Comparison of ENCODE assay signal across 14 cellular contexts in the genomic region with DNA sequence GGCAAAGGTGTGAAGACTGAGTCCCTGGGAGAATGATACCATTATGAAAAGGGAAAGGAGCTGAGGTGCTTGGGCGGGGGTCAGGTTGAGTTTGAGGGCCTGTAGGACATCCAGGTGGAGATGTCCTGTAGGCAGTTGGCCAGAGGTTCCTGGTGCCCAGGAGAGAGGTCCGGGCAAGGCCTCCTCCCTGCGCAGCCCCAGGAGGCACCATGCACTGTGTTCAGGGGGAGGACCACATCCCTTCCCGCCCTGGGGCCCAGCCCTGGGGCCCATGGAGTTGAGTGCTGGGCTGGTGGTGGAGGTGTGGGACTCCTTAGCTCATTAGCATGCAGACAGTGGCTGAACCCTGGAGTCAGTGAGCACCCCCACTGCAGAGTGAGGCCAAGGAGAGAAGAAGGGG. TPM values are rescaled to one million over a fixed set of nuclear protein-coding genes. Genes with fewer than 3 reads are reported as not detected.
A peak's percentile ranks its signal among the peaks of the same experiment; 100 is the strongest.
DNase-seq lines count a peak whose midpoint lies in the region; ATAC-seq and TF ChIP-seq lines count a peak whose summit lies in the region.
"Had no signal": no experiment of that assay in that cellular context is flagged by ENCODE, and none has a peak within 500 bp of the region (broad histone marks: within the 10 kb centered on the region; RNA-seq: fewer than 3 reads in every experiment).

No MANE protein-coding gene starts in this region.

- H3K27me3 Mint-ChIP-seq in naive thymus-derived CD8-positive, alpha-beta T cell = peaks cover 1 to 17% (median 9%) of the 10 kb centered on the region in 5 donors

- WGBS in IMR-90 (ENCODE audit: extremely low coverage in 2 of 2, insufficient read length in 1 of 2), 2 experiments = 100% methylated on average over 1 of the region's 4 CpGs; no CpG with 5 or more reads in 1 of the 2 experiments
- WGBS in spleen, 5 donors = 80 to 94% (median 87%) methylated on average over 3 to 4 of the region's 4 CpGs

- no peak overlapping the region for H3K56ac ChIP-seq in IMR-90 (ENCODE audit: extremely low read depth, insufficient read depth, low read length)

- H3K9ac ChIP-seq in IMR-90 (ENCODE audit: low read depth, low read length) = no peak overlapping the region

- H3K27me3 ChIP-seq in IMR-90 (ENCODE audit: control insufficient read depth, insufficient read depth, low read length) = peaks cover 4% of the 10 kb centered on the region; the same call in 1 of the 2 replicates
- peaks cover 2% of the 10 kb centered on the region for H3K27me3 ChIP-seq in lower lobe of right lung (ENCODE audit: low read depth)
- H3K27me3 ChIP-seq in spleen (replicated peaks in 1 of 7) = peaks cover 0 to 23% (median 0%) of the 10 kb centered on the region in 7 donors

- no peak overlapping the region for H3K4me3 Mint-ChIP-seq in naive thymus-derived CD8-positive, alpha-beta T cell
- H3K4me3 Mint-ChIP-seq: IgD-negative memory B cell had no signal

- POLR2A ChIA-PET in IMR-90 (lab: Charles Lee; ENCODE audit: unreplicated experiment) = no interaction called here
- POLR2A ChIA-PET in naive thymus-derived CD8-positive, alpha-beta T cell (lab: Charles Lee) = no interaction called here

- H2BK20ac ChIP-seq in IMR-90 (ENCODE audit: low read depth, low read length) = no peak overlapping the region

- H3K36me3 ChIP-seq in IMR-90 (ENCODE audit: control insufficient read depth, insufficient read depth, low read length) (no peaks in the 10 kb centered on the region), lower lobe of right lung (no peaks in the 10 kb centered on the region), spleen (no peaks in the 10 kb centered on the region)

- H3K4me1 Mint-ChIP-seq in naive thymus-derived CD8-positive, alpha-beta T cell = peaks cover under 1 to 5% (median 4%) of the 10 kb centered on the region in 4 donors

- dilution Hi-C loops in IMR-90 (cut with HindIII; ENCODE audit: low sequenced_read_pairs, unreplicated experiment) = no loop called here

- peaks cover 6% of the 10 kb centered on the region for H3K9me1 ChIP-seq in IMR-90 (ENCODE audit: insufficient read depth, low read length)

- no peaks in the 10 kb centered on the region for H3K36me3 Mint-ChIP-seq in naive thymus-derived CD8-positive, alpha-beta T cell

- ATAC-seq in IMR-90 (ENCODE audit: low read depth) (no peak), lower lobe of right lung (no peak), sciatic nerve (no peak)
- no peak for ATAC-seq in naive thymus-derived CD8-positive, alpha-beta T cell

- H2BK120ac ChIP-seq in IMR-90 (ENCODE audit: low read depth, low read length) = no peak overlapping the region

- no peak overlapping the region for H2BK5ac ChIP-seq in IMR-90 (ENCODE audit: low read depth, low read length, poor library complexity, severe bottlenecking)

- TF ChIP-seq CTCF in IMR-90 (conservative IDR thresholded peaks at IDR 0.05; ENCODE audit: low read depth, low read length) (no peak), lower lobe of right lung (IDR thresholded peaks at IDR 0.05) (no peak), spleen (IDR thresholded peaks at IDR 0.05 in 8 of 11, conservative IDR thresholded peaks at IDR 0.05 in 3 of 11) (no peak)

- H3K4me2 ChIP-seq in IMR-90 (ENCODE audit: low read depth, low read length) = no peak overlapping the region

- H3K27ac Mint-ChIP-seq in naive thymus-derived CD8-positive, alpha-beta T cell = peak overlapping the region in 1 of 10 donors; percentile 14

- H4K8ac ChIP-seq in IMR-90 (ENCODE audit: low read depth in 2 of 2, low read length in 2 of 2) = peak overlapping the region in 1 of 2 experiments; percentile 58; a peak in 1 of 4 replicates

- TF ChIP-seq POLR2A in IMR-90 (IDR thresholded peaks at IDR 0.05; ENCODE audit: low read depth, low read length) = no peak
- no peak for TF ChIP-seq POLR2A in spleen (IDR thresholded peaks at IDR 0.05)

- CTCF ChIA-PET in IMR-90 (lab: Yijun Ruan, JAX) = no interaction called here

- H2AK9ac ChIP-seq in IMR-90 (replicated peaks; ENCODE audit: low read depth, low read length, poor library complexity) = no peak overlapping the region

- H4K91ac ChIP-seq in IMR-90 (ENCODE audit: insufficient read depth, low read depth, low read length) = peak overlapping the region; percentile 10; the same call in 1 of the 2 replicates

- BruUV-seq in IMR-90 (replicated peaks; lab: Mats Ljungman, UMichigan) = no TSS peak

- no peak for DNase-seq in IMR-90
- no peak for DNase-seq in caudate nucleus (lab: John Stamatoyannopoulos, UW)
- DNase-seq in lower lobe of right lung = peak; percentile 34
- peak; percentile 47 for DNase-seq in spleen
- DNase-seq in HT-29 (ENCODE audit: low spot score) = no peak
- DNase-seq in naive thymus-derived CD8-positive, alpha-beta T cell = no peak
- DNase-seq in sciatic nerve (ENCODE audit: low spot score) = no peak
- DNase-seq: C1 segment of cervical spinal cord, COR-L47, NCI-H1436, NCI-H524 had no signal

- no peak overlapping the region for H4K5ac ChIP-seq in IMR-90 (ENCODE audit: low read depth, low read length)

- H3K18ac ChIP-seq in IMR-90 (ENCODE audit: low read depth, low read length) = no peak overlapping the region

- TF ChIP-seq RAD21 in IMR-90 (IDR thresholded peaks at IDR 0.05; ENCODE audit: low read length) = no peak

- no peak overlapping the region for H2AK5ac ChIP-seq in IMR-90 (ENCODE audit: low read depth, low read length)

- no peaks in the 10 kb centered on the region for H3K9me3 Mint-ChIP-seq in naive thymus-derived CD8-positive, alpha-beta T cell

- H3K4me3 ChIP-seq in IMR-90 (ENCODE audit: insufficient read depth, low read depth, low read length) = no peak overlapping the region
- H3K4me3 ChIP-seq in lower lobe of right lung = no peak overlapping the region
- H3K4me3 ChIP-seq in spleen = no peak overlapping the region

- no peaks in the 10 kb centered on the region for H4K20me1 ChIP-seq in IMR-90 (ENCODE audit: insufficient read depth, low read length)

- H3K9me3 ChIP-seq in IMR-90 (ENCODE audit: control insufficient read depth, insufficient read depth, low read length) (no peaks in the 10 kb centered on the region), lower lobe of right lung (no peaks in the 10 kb centered on the region), spleen (no peaks in the 10 kb centered on the region)

- H3K14ac ChIP-seq in IMR-90 (replicated peaks; ENCODE audit: low read depth, low read length) = peak overlapping the region; percentile 23; the same call in 1 of the 2 replicates

- H3K79me1 ChIP-seq in IMR-90 (ENCODE audit: low read depth in 1 of 2, low read length in 2 of 2) = no peaks in the 10 kb centered on the region

- in situ Hi-C loops in IMR-90 (cut with MboI; ENCODE audit: low sequenced_read_pairs) = no loop called here

- H2BK15ac ChIP-seq in IMR-90 (ENCODE audit: low read depth, low read length) = no peak overlapping the region

- intact Hi-C loops in IMR-90 (cut with micrococcal nuclease) = no loop called here
- intact Hi-C loops in lower lobe of right lung (cut with DNase I) = no loop called here
- intact Hi-C loops in spleen (cut with DNase I; ENCODE audit: low total_unique reads) = no loop called here
- intact Hi-C loops in sciatic nerve (cut with DNase I) = no loop called here

- H2AFZ ChIP-seq in IMR-90 (replicated peaks; ENCODE audit: low read length, poor library complexity) = peak overlapping the region; percentile 78

- H3K23ac ChIP-seq in IMR-90 (ENCODE audit: low read depth, low read length) = no peak overlapping the region

- H3K4me1 ChIP-seq in IMR-90 (ENCODE audit: control insufficient read depth, insufficient read depth, low read length) (peaks cover 12% of the 10 kb centered on the region; the same call in 1 of the 2 replicates), lower lobe of right lung (peaks cover 2% of the 10 kb centered on the region), spleen (peaks cover 0 to 4% (median 2%) of the 10 kb centered on the region in 6 donors)

- no peak overlapping the region for H3K4ac ChIP-seq in IMR-90 (ENCODE audit: low read depth, low read length)

- H3K27ac ChIP-seq in IMR-90 (ENCODE audit: insufficient read depth, low read length) = no peak overlapping the region
- peak overlapping the region; percentile 33 for H3K27ac ChIP-seq in caudate nucleus (ENCODE audit: low read depth, low read length)
- no peak overlapping the region for H3K27ac ChIP-seq in lower lobe of right lung
- no peak overlapping the region for H3K27ac ChIP-seq in spleen

TF ChIP-seq in IMR-90, 13 proteins besides CTCF, POLR2A, EP300 and RAD21 (continues in another document):
- no peak for TF ChIP-seq CEBPB (IDR thresholded peaks at IDR 0.05; ENCODE audit: low read depth, low read length)
- TF ChIP-seq FOS (IDR thresholded peaks at IDR 0.05; ENCODE audit: low read depth, low read length) = no peak
- TF ChIP-seq RFX5 (IDR thresholded peaks at IDR 0.05; ENCODE audit: low read depth, low read length) = no peak

RNA-seq across cellular contexts. Expression of gene FAIM2, which starts 5.6 kb away (rescaled TPM):
- total RNA-seq in IMR-90 (2012; rRNA removed) = 0.72 and 0.83 TPM in 2 replicates
- 5.0 and 5.3 TPM in 2 replicates for polyA plus RNA-seq in IMR-90 (2012; rRNA removed)
- 6.5 and 8.2 TPM in 2 replicates for polyA plus RNA-seq in IMR-90 (2012; cell fraction: cytosol; rRNA removed)
- 2.1 and 3.4 TPM in 2 replicates for polyA plus RNA-seq in IMR-90 (2012; cell fraction: nucleus; rRNA removed; ENCODE audit: low replicate concordance)
- total RNA-seq in lower lobe of right lung = 2.9 TPM
- total RNA-seq in spleen = 1 to 10 TPM in 4 of 7 donors, under 1 TPM in 2, not detected in 1; 0.09 to 3.2 (median 1.7) TPM
- under 1 TPM; 0.04 to 0.19 (median 0.17) TPM for polyA plus RNA-seq in spleen
- total RNA-seq in HT-29 (2014; rRNA removed; shearing (Covaris generic)) = 0.58 and 0.63 TPM in 2 replicates
- total RNA-seq in naive thymus-derived CD8-positive, alpha-beta T cell = not detected
- polyA plus RNA-seq in naive thymus-derived CD8-positive, alpha-beta T cell = under 1 TPM in 1 of 3 donors, not detected in 2; 0.39 TPM
- 107 TPM for total RNA-seq in sciatic nerve
- polyA plus RNA-seq: IgD-negative memory B cell had no signal

RNA-seq across cellular contexts. Expression of gene AQP2, which starts 41.2 kb away (rescaled TPM):
- total RNA-seq in IMR-90 (2012; rRNA removed) = not detected in 2 replicates
- polyA plus RNA-seq in IMR-90 (2012; rRNA removed) = not detected in 2 replicates
- not detected in 2 replicates for polyA plus RNA-seq in IMR-90 (2012; cell fraction: cytosol; rRNA removed)
- polyA plus RNA-seq in IMR-90 (2012; cell fraction: nucleus; rRNA removed; ENCODE audit: low replicate concordance) = not detected in 2 replicates
- not detected for total RNA-seq in lower lobe of right lung
- not detected for total RNA-seq in spleen
- not detected for polyA plus RNA-seq in spleen
- 0.10 and 0.21 TPM in 2 replicates for total RNA-seq in HT-29 (2014; rRNA removed; shearing (Covaris generic))
- total RNA-seq in naive thymus-derived CD8-positive, alpha-beta T cell = not detected
- polyA plus RNA-seq in naive thymus-derived CD8-positive, alpha-beta T cell = not detected
- total RNA-seq in sciatic nerve = not detected
- total RNA-seq: H4, RPMI7951 had no signal
- polyA plus RNA-seq: IgD-negative memory B cell had no signal

RNA-seq across cellular contexts. Expression of gene AQP5, which starts 52.3 kb away (rescaled TPM):
- not detected in 2 replicates for total RNA-seq in IMR-90 (2012; rRNA removed)
- polyA plus RNA-seq in IMR-90 (2012; rRNA removed) = not detected in 2 replicates
- polyA plus RNA-seq in IMR-90 (2012; cell fraction: cytosol; rRNA removed) = not detected in 2 replicates
- 0.10 TPM in 1 of 2 replicates, not detected in the other for polyA plus RNA-seq in IMR-90 (2012; cell fraction: nucleus; rRNA removed; ENCODE audit: low replicate concordance)
- total RNA-seq in lower lobe of right lung = 6.4 TPM
- under 1 TPM in 3 of 7 donors, not detected in 4; 0.26 to 0.46 (median 0.30) TPM for total RNA-seq in spleen
- polyA plus RNA-seq in spleen = under 1 TPM in 2 of 3 donors, not detected in 1; 0.05 to 0.45 TPM
- 109 and 110 TPM in 2 replicates for total RNA-seq in HT-29 (2014; rRNA removed; shearing (Covaris generic))
- not detected for total RNA-seq in naive thymus-derived CD8-positive, alpha-beta T cell
- polyA plus RNA-seq in naive thymus-derived CD8-positive, alpha-beta T cell = not detected
- 0.71 TPM for total RNA-seq in sciatic nerve
- total RNA-seq: H4, RPMI7951 had no signal
- polyA plus RNA-seq: IgD-negative memory B cell had no signal

Comparison
In these comparisons a context has a peak if more than half of its experiments do, and no peak if none do; other contexts are left out.
1. DNase-seq: peak in lower lobe of right lung (single experiment) and spleen (single experiment); none in IMR-90 (single experiment), caudate nucleus (0 of 61), HT-29 (single experiment), naive thymus-derived CD8-positive, alpha-beta T cell (0 of 10) and sciatic nerve (single experiment).
2. RNA of gene FAIM2, which starts 5.6 kb away (total RNA-seq): 107 TPM in sciatic nerve (single experiment); 2.9 TPM in lower lobe of right lung (single experiment), 0.09 to 3.2 TPM in spleen, 0.72 to 0.83 TPM in IMR-90, 0.58 to 0.63 TPM in HT-29 and not detected in naive thymus-derived CD8-positive, alpha-beta T cell; every median in the first group is over 10 times any median in the second.
3. RNA of gene AQP5, which starts 52.3 kb away (total RNA-seq): 109 to 110 TPM in HT-29; 6.4 TPM in lower lobe of right lung (single experiment), 0.71 TPM in sciatic nerve (single experiment), 0.26 to 0.46 TPM in spleen, not detected in IMR-90 and not detected in naive thymus-derived CD8-positive, alpha-beta T cell; every median in the first group is over 10 times any median in the second.